ENCODE assay signal across 23 cellular contexts in genomic region chr10:32629910-32630309, GRCh38.
A peak's percentile ranks its signal among the peaks of the same experiment; 100 is the strongest.
DNase-seq lines count a peak whose midpoint lies in the region; ATAC-seq and TF ChIP-seq lines count a peak whose summit lies in the region.
"Had no signal": no experiment of that assay in that cellular context is flagged by ENCODE, and none has a peak within 500 bp of the region (broad histone marks: within the 10 kb centered on the region; RNA-seq: fewer than 3 reads in every experiment).

No MANE protein-coding gene starts in this region.

- ATAC-seq in WTC11 (peak; percentile 46), GM21576 (IDR thresholded peaks at IDR 0.05; ENCODE audit: unreplicated experiment) (no peak)
- ATAC-seq: Panc1 had no signal

- no peaks in the 10 kb centered on the region for H4K20me1 ChIP-seq in neural progenitor cell (ENCODE audit: low read depth)
- H4K20me1 ChIP-seq: BLaER1 treated with 17β-estradiol and CSF1 and Interleukin-3, amounts not matched to agents 10 nM and 100 nM had no signal

- H3K4me1 Mint-ChIP-seq in WTC11 (peaks cover 5% of the 10 kb centered on the region; the same call in 1 of the 2 replicates), neural progenitor cell (peaks cover 9% of the 10 kb centered on the region)

- H3K4me3 Mint-ChIP-seq in WTC11, result no peak overlapping the region
- H3K4me3 Mint-ChIP-seq in neural progenitor cell, result no peak overlapping the region
- H3K4me3 Mint-ChIP-seq: CD4-positive, alpha-beta T cell had no signal

- H3K27ac Mint-ChIP-seq in WTC11 (no peak overlapping the region), neural progenitor cell (no peak overlapping the region)
- H3K27ac Mint-ChIP-seq: CD4-positive, alpha-beta T cell had no signal

- peaks cover 23% of the 10 kb centered on the region for H3K4me1 ChIP-seq in neural progenitor cell
- no peaks in the 10 kb centered on the region for H3K4me1 ChIP-seq in tibial artery
- H3K4me1 ChIP-seq: BLaER1 treated with 17β-estradiol and CSF1 and Interleukin-3, amounts not matched to agents 10 nM and 100 nM; HAP-1 had no signal

- POLR2A ChIA-PET in WTC11 (lab: Charles Lee) (interaction anchor here (0.5 kb wide), 1 partner anchor 1610 kb away, joined by 4 read pairs; no protein-coding TSS in a partner anchor), HEK293T (lab: Yijun Ruan, JAX) (no interaction called here)

- peak overlapping the region; percentile 68 for H3K4me2 ChIP-seq in neural progenitor cell
- H3K4me2 ChIP-seq: BLaER1 treated with 17β-estradiol and CSF1 and Interleukin-3, amounts not matched to agents 10 nM and 100 nM had no signal

- H3K79me2 ChIP-seq in neural progenitor cell (ENCODE audit: low read depth), result no peaks in the 10 kb centered on the region

- H3K36me3 ChIP-seq in neural progenitor cell (no peaks in the 10 kb centered on the region), tibial artery (peaks cover 4 to 10% (median 5%) of the 10 kb centered on the region in 3 donors)
- H3K36me3 ChIP-seq: HAP-1, MG63 had no signal

- CTCF ChIA-PET in WTC11 (lab: Charles Lee), result no interaction called here
- CTCF ChIA-PET in HEK293T (lab: Yijun Ruan, JAX), result no interaction called here

- intact Hi-C loops in tibial artery (cut with DNase I; ENCODE audit: low total_unique reads), result no loop called here

- no peak for DNase-seq in WTC11 (ENCODE audit: low spot score)
- peak; percentile 35 for DNase-seq in iPS-NIHi11 (ENCODE audit: low spot score)
- peak; percentile 74 for DNase-seq in neural progenitor cell (ENCODE audit: low spot score)
- no peak for DNase-seq in HEK293T (ENCODE audit: extremely low spot score)
- DNase-seq in tibial artery, result no peak
- no peak for DNase-seq in stimulated activated naive CD4-positive, alpha-beta T cell treated with Interleukin-2 at 50 U/mL for 16 hours (lab: John Stamatoyannopoulos, UW)
- DNase-seq: AML-193; CD4-positive, alpha-beta T cell; DMS53; GM23248; KBM-7; MG63; NCI-H1105 treated with DMSO at 0.1 percent for 48 hours; NCI-H146; NCI-H1930; NCI-H446 treated with DMSO at 0.1 percent for 48 hours; NCI-H526 treated with DMSO at 0.1 percent for 48 hours; SHP77 had no signal

- H3K4me3 ChIP-seq in neural progenitor cell (no peak overlapping the region), tibial artery (no peak overlapping the region)
- H3K4me3 ChIP-seq: BLaER1 treated with 17β-estradiol and CSF1 and Interleukin-3, amounts not matched to agents 10 nM and 100 nM; GM23248; HAP-1; MG63 had no signal

- no peak for TF ChIP-seq CTCF in WTC11 (IDR thresholded peaks at IDR 0.05)
- TF ChIP-seq CTCF in neural progenitor cell (IDR thresholded peaks at IDR 0.05), result no peak
- no peak for TF ChIP-seq CTCF in tibial artery (IDR thresholded peaks at IDR 0.05)

- H3K27ac ChIP-seq in neural progenitor cell (peak overlapping the region; percentile 94), tibial artery (no peak overlapping the region)
- H3K27ac ChIP-seq: BLaER1 treated with 17β-estradiol and CSF1 and Interleukin-3, amounts not matched to agents 10 nM and 100 nM; GM23248; RWPE1 had no signal

- peaks cover 11% of the 10 kb centered on the region for H3K9me3 ChIP-seq in neural progenitor cell (ENCODE audit: low read depth)
- H3K9me3 ChIP-seq in tibial artery, result no peaks in the 10 kb centered on the region
- H3K9me3 ChIP-seq: HAP-1 had no signal

- H3K36me3 Mint-ChIP-seq in WTC11, result peaks cover 5% of the 10 kb centered on the region; the same call in 1 of the 2 replicates
- no peaks in the 10 kb centered on the region for H3K36me3 Mint-ChIP-seq in neural progenitor cell

- H3K27me3 Mint-ChIP-seq in WTC11 (ENCODE audit: low read depth) (no peaks in the 10 kb centered on the region), neural progenitor cell (ENCODE audit: insufficient read depth, low read depth) (no peaks in the 10 kb centered on the region)
- H3K27me3 Mint-ChIP-seq: CD4-positive, alpha-beta T cell had no signal

- H2AFZ ChIP-seq in neural progenitor cell (replicated peaks), result peak overlapping the region; percentile 86
- H2AFZ ChIP-seq: GM23248 had no signal

- no peaks in the 10 kb centered on the region for H3K27me3 ChIP-seq in neural progenitor cell
- no peaks in the 10 kb centered on the region for H3K27me3 ChIP-seq in tibial artery
- H3K27me3 ChIP-seq: BLaER1 treated with 17β-estradiol and CSF1 and Interleukin-3, amounts not matched to agents 10 nM and 100 nM; MG63 had no signal

- H3F3A ChIP-seq in neural progenitor cell (ENCODE audit: low read depth), result peaks cover 6% of the 10 kb centered on the region

- H3K9ac ChIP-seq in neural progenitor cell, result no peak overlapping the region
- H3K9ac ChIP-seq: BLaER1 treated with 17β-estradiol and CSF1 and Interleukin-3, amounts not matched to agents 10 nM and 100 nM; GM23248 had no signal

- H3K9me3 Mint-ChIP-seq in WTC11 (peaks cover 20% of the 10 kb centered on the region), neural progenitor cell (peaks cover 13% of the 10 kb centered on the region)

TF ChIP-seq in WTC11, 78 proteins besides CTCF, POLR2A, EP300 and RAD21 (continues in another document):
- no peak for TF ChIP-seq ZBTB21 (CRISPR knock-in tag; IDR thresholded peaks at IDR 0.05; ENCODE audit: borderline replicate concordance)
- TF ChIP-seq FOXK1 (CRISPR knock-in tag; IDR thresholded peaks at IDR 0.05), result no peak
- no peak for TF ChIP-seq MLX (CRISPR knock-in tag; IDR thresholded peaks at IDR 0.05)
- TF ChIP-seq MXD4 (CRISPR knock-in tag; IDR thresholded peaks at IDR 0.05; ENCODE audit: borderline replicate concordance), result no peak
- no peak for TF ChIP-seq KAT7 (CRISPR knock-in tag; IDR thresholded peaks at IDR 0.05; ENCODE audit: borderline replicate concordance)
- TF ChIP-seq ZNF219 (CRISPR knock-in tag; IDR thresholded peaks at IDR 0.05; ENCODE audit: borderline replicate concordance), result no peak
- TF ChIP-seq RELA (CRISPR knock-in tag; IDR thresholded peaks at IDR 0.05; ENCODE audit: borderline replicate concordance), result no peak
- no peak for TF ChIP-seq ZNF121 (CRISPR knock-in tag; IDR thresholded peaks at IDR 0.05)
- no peak for TF ChIP-seq ZNF263 (CRISPR knock-in tag; IDR thresholded peaks at IDR 0.05; ENCODE audit: low read depth)
- no peak for TF ChIP-seq MAX (CRISPR knock-in tag; IDR thresholded peaks at IDR 0.05)

TF ChIP-seq in HEK293T, 16 proteins besides CTCF, POLR2A, EP300 and RAD21:
- TF ChIP-seq ELF4 (IDR thresholded peaks at IDR 0.05) (no peak), NFRKB (IDR thresholded peaks at IDR 0.05) (no peak), CTBP1 (IDR thresholded peaks at IDR 0.05; ENCODE audit: borderline replicate concordance) (no peak), PKNOX1 (IDR thresholded peaks at IDR 0.05) (no peak), SP1 (IDR thresholded peaks at IDR 0.05) (no peak), LEF1 (IDR thresholded peaks at IDR 0.05; ENCODE audit: borderline replicate concordance) (no peak), HDGF (IDR thresholded peaks at IDR 0.05; ENCODE audit: borderline replicate concordance) (no peak), ZNF384 (IDR thresholded peaks at IDR 0.05) (no peak), BHLHE40 (IDR thresholded peaks at IDR 0.05; ENCODE audit: borderline replicate concordance) (no peak), FOXA1 (IDR thresholded peaks at IDR 0.05) (no peak)

Comparison
In these comparisons a context has a peak if more than half of its experiments do, and no peak if none do; other contexts are left out.
1. DNase-seq: peak in iPS-NIHi11 (single experiment) and neural progenitor cell (single experiment); none in WTC11 (single experiment), HEK293T (single experiment), tibial artery (0 of 2) and stimulated activated naive CD4-positive, alpha-beta T cell treated with Interleukin-2 at 50 U/mL for 16 hours (single experiment).